In the genomic region with DNA sequence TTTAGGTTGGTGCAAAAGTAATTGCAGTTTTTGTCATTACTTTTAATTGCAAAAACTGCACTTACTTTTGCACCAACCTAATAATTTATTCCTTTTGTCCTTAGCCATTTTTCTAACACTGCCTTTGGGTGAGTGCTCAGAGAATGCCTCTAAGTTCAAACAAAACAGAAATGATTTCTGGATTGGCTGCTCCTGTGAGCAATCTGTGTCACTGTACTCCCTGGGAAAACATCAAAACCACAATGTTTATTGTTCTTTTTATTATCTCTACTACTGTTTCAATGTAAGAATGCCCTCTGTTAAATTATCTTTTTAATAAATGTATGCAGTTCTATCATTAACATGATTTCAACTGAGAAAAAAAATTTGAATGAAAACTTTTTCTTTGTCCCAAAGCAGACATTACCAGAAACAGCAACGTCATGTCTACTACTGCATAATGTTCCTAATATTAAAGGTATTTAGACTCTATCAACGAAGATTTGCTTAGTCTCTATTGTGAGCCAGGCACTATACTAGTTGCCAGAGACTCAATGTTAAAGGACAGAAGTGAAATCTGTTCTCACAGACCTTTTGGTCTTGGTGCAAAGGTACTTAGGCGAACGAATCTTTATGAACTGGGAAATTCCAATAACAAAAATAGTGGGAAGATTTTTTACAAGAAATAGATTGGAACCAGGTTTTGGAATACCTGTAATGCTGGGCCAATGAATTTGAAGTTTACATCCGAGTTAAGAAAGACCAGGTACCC, we compare ENCODE assay signal across 1 cellular context.
TF ChIP-seq lines count a peak whose summit lies in the region.

No MANE protein-coding gene starts in this region.

TF ChIP-seq in HepG2, 621 proteins besides CTCF, POLR2A, EP300 and RAD21 (continued from another document):
- no peak for TF ChIP-seq ZNF318 (CRISPR knock-in tag; IDR thresholded peaks at IDR 0.05)
- TF ChIP-seq CBX5 (CRISPR knock-in tag; IDR thresholded peaks at IDR 0.05; ENCODE audit: borderline replicate concordance) = no peak
- TF ChIP-seq ZNF33B (CRISPR knock-in tag; IDR thresholded peaks at IDR 0.05) = no peak
- no peak for TF ChIP-seq DZIP1 (CRISPR knock-in tag; IDR thresholded peaks at IDR 0.05)
- TF ChIP-seq DDIT3 (CRISPR knock-in tag; IDR thresholded peaks at IDR 0.05) = no peak
- TF ChIP-seq LCORL (IDR thresholded peaks at IDR 0.05) = no peak
- no peak for TF ChIP-seq LCORL (CRISPR knock-in tag; IDR thresholded peaks at IDR 0.05)
- no peak for TF ChIP-seq U2AF2 (IDR thresholded peaks at IDR 0.05; ENCODE audit: low read depth, low read length)
